1 cellular context compared by ENCODE assay signal in genomic region chr17:59853919-59854729, GRCh38.
TF ChIP-seq lines count a peak whose summit lies in the region.
"Not testable (repeated sequence)": the region's sequence is repeated elsewhere in the genome, so short reads cannot be mapped to it uniquely, and the experiment has no call there.

No MANE protein-coding gene starts in this region.

TF ChIP-seq in HepG2, 621 proteins besides CTCF, POLR2A, EP300 and RAD21 (continued from another document):
- TF ChIP-seq ZHX2 (IDR thresholded peaks at IDR 0.05; ENCODE audit: low read depth): 0 out of 2 replicates have a peak, but pooled peaks have one; percentile 30
- not testable (repeated sequence) for TF ChIP-seq ZHX2 (CRISPR knock-in tag; IDR thresholded peaks at IDR 0.05; ENCODE audit: borderline replicate concordance)
- peak; percentile 49; the same call in 1 of the 2 replicates for TF ChIP-seq HMG20B (CRISPR knock-in tag; conservative IDR thresholded peaks at IDR 0.05)
- TF ChIP-seq ZFX (CRISPR knock-in tag; IDR thresholded peaks at IDR 0.05; ENCODE audit: low read depth): peak; percentile 65
- TF ChIP-seq DRAP1 (CRISPR knock-in tag; IDR thresholded peaks at IDR 0.05): peak; percentile 54
- 0 out of 2 replicates have a peak, but pooled peaks have one; percentile 11 for TF ChIP-seq RFX3 (CRISPR knock-in tag; IDR thresholded peaks at IDR 0.05)
